In the genomic region with DNA sequence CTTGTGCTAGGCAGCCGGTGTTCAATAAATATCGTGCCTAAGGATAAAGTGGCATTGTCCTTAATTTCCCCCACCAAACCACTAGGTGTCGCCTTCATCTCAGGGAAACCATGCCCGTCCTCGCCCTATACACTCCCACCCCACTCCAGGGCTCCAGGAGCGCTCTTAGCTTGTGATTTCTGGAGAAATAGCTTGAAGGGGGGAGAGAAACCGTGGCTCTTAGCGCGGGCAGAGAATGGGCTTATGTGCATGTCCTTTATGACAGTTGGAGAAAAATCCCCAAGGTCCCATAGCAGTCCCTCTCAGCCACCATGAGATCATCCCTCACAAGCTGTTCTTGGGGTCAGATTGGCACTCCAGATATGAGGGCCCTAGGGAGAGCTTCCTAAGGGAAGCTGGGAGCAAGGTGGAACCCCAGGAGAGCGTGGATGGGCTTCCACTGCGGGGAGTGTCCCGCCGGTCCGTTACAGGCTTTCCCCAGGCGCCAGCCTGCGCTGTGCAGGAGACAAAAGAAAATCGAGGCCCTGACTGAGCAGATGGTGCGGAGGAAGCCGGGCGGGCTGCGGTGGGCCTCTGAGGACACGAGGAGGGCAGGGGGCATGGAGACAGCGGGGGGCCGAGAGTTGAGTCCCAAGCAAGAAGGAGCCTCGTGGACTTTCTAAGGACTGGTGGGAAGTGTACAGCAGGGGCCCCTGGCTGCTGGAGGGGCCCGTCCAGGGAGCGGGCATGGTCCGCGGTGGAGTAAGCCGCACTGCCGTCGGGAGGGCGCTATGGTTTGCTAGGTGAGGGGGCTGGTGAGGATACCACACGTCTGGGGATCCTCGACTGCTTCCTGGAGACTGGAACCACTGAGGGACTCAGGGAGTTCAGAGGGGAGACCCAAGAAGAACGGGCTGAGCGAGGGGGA, we compare ENCODE assay signal across 9 cellular contexts. TPM values are rescaled to one million over a fixed set of nuclear protein-coding genes. Genes with fewer than 3 reads are reported as not detected.
DNase-seq lines count a peak whose midpoint lies in the region; ATAC-seq and TF ChIP-seq lines count a peak whose summit lies in the region.
"Had no signal": no experiment of that assay in that cellular context is flagged by ENCODE, and none has a peak within 500 bp of the region (broad histone marks: within the 10 kb centered on the region; RNA-seq: fewer than 3 reads in every experiment).

No MANE protein-coding gene starts in this region.

- peak; percentile 87 for TF ChIP-seq CTCF in endodermal cell (conservative IDR thresholded peaks at IDR 0.05)

- H3K27ac ChIP-seq in CD8-positive, alpha-beta memory T cell (ENCODE audit: low read depth, low read length), result no peak overlapping the region
- peak overlapping the region; percentile 59 for H3K27ac ChIP-seq in endodermal cell (ENCODE audit: low read depth, low read length)

- peaks cover 7 to 9% (median 8%) of the 10 kb centered on the region in 3 donors for H3K4me1 Mint-ChIP-seq in CD8-positive, alpha-beta memory T cell
- H3K4me1 Mint-ChIP-seq in endodermal cell, result peaks cover 12% of the 10 kb centered on the region
- H3K4me1 Mint-ChIP-seq in memory B cell, result peaks cover 8% of the 10 kb centered on the region

- H3K27me3 ChIP-seq in CD8-positive, alpha-beta memory T cell (ENCODE audit: insufficient read depth, low read length, poor library complexity, severe bottlenecking), result no peaks in the 10 kb centered on the region
- no peaks in the 10 kb centered on the region for H3K27me3 ChIP-seq in endodermal cell (ENCODE audit: control insufficient read depth, insufficient read depth, low read length, poor library complexity, severe bottlenecking)

- no peak overlapping the region for H3K4me3 ChIP-seq in CD8-positive, alpha-beta memory T cell (ENCODE audit: low read length)
- no peak overlapping the region for H3K4me3 ChIP-seq in endodermal cell (ENCODE audit: low read length)

- 47 to 59% methylated on average over 22 to 37 of the region's 37 CpGs for WGBS in endodermal cell (ENCODE audit: insufficient coverage in 1 of 2, insufficient read length in 1 of 2), 2 experiments

- no peaks in the 10 kb centered on the region for H3K9me3 Mint-ChIP-seq in CD8-positive, alpha-beta memory T cell
- H3K9me3 Mint-ChIP-seq in endodermal cell (no peaks in the 10 kb centered on the region), memory B cell (no peaks in the 10 kb centered on the region)

- H3K4me1 ChIP-seq in CD8-positive, alpha-beta memory T cell (ENCODE audit: insufficient read depth, low read length), result no peaks in the 10 kb centered on the region
- peaks cover 7% of the 10 kb centered on the region for H3K4me1 ChIP-seq in endodermal cell (ENCODE audit: control insufficient read depth, insufficient read depth, low read length)

- CTCF ChIA-PET in CD8-positive, alpha-beta memory T cell (lab: Charles Lee), result interaction anchor here (0.6 to 4.0 kb wide), 35 partner anchors 8 to 187 kb away, joined by 3 to 50 read pairs (median 4); a partner anchor contains a TSS

- H3K9me3 ChIP-seq in CD8-positive, alpha-beta memory T cell (ENCODE audit: low read length), result no peaks in the 10 kb centered on the region
- no peaks in the 10 kb centered on the region for H3K9me3 ChIP-seq in endodermal cell (ENCODE audit: control insufficient read depth, low read length)

- peaks cover 16% of the 10 kb centered on the region for H3K36me3 ChIP-seq in CD8-positive, alpha-beta memory T cell (ENCODE audit: insufficient read depth, low read length)
- no peaks in the 10 kb centered on the region for H3K36me3 ChIP-seq in endodermal cell (ENCODE audit: control insufficient read depth, insufficient read depth, low read length)

- peak; percentile 31 to 70 (median 54) for DNase-seq in CD8-positive, alpha-beta memory T cell
- DNase-seq in NCI-H748 (lab: John Stamatoyannopoulos, UW; ENCODE audit: unreplicated experiment) (peak; percentile 76), endodermal cell (peak; percentile 86), memory B cell (ENCODE audit: low spot score in 2 of 2) (peak; percentile 48 to 68)
- DNase-seq in activated CD8-positive, alpha-beta memory T cell treated with anti-CD3 and anti-CD28 coated beads for 1 hour (ENCODE audit: extremely low read depth in 1 of 2, low read depth in 1 of 2), result peak; percentile 18 to 24
- DNase-seq in stimulated activated CD8-positive, alpha-beta memory T cell treated with anti-CD3 and anti-CD28 coated beads, Interleukin-12 subunit alpha, Interleukin-12 subunit beta, amount 100 ng/mL, for 24 hours (ENCODE audit: extremely low read depth), result peak; percentile 21

- peak overlapping the region in 3 of 8 donors; percentile 29 to 63 (median 46) for H3K27ac Mint-ChIP-seq in CD8-positive, alpha-beta memory T cell
- H3K27ac Mint-ChIP-seq in endodermal cell (peak overlapping the region; percentile 61), memory B cell (no peak overlapping the region)

- POLR2A ChIA-PET in CD8-positive, alpha-beta memory T cell (lab: Charles Lee), result interaction anchor here (0.7 kb wide), 1 partner anchor 113 kb away, joined by 5 read pairs; no protein-coding TSS in a partner anchor

- ATAC-seq in HG03135 (IDR thresholded peaks at IDR 0.05; ENCODE audit: unreplicated experiment) (peak; percentile 61), memory B cell (ENCODE audit: low read depth) (peak; percentile 86), GM18519 (IDR thresholded peaks at IDR 0.05; ENCODE audit: low FRiP score, unreplicated experiment) (no peak)

- H3K4me3 Mint-ChIP-seq in CD8-positive, alpha-beta memory T cell, result no peak overlapping the region
- H3K4me3 Mint-ChIP-seq in endodermal cell (peak overlapping the region; percentile 65), memory B cell (peak overlapping the region; percentile 70)

- no peaks in the 10 kb centered on the region for H3K27me3 Mint-ChIP-seq in CD8-positive, alpha-beta memory T cell
- H3K27me3 Mint-ChIP-seq in endodermal cell (ENCODE audit: insufficient read depth) (peaks cover 5% of the 10 kb centered on the region), memory B cell (peaks cover 3% of the 10 kb centered on the region)

- no peak overlapping the region for H3K9ac ChIP-seq in endodermal cell (ENCODE audit: extremely low read depth, low read length, poor library complexity, severe bottlenecking)

- peaks cover 0 to 37% (median 7%) of the 10 kb centered on the region in 3 donors for H3K36me3 Mint-ChIP-seq in CD8-positive, alpha-beta memory T cell
- H3K36me3 Mint-ChIP-seq in endodermal cell (ENCODE audit: low read depth) (peaks cover 19% of the 10 kb centered on the region), memory B cell (peaks cover 11% of the 10 kb centered on the region)

RNA-seq across cellular contexts. Expression of a gene that starts 0.8 kb away (rescaled TPM):
- total RNA-seq in CD8-positive, alpha-beta memory T cell, result 1 to 10 TPM; 5.2 to 8.6 TPM
- 0.26 TPM for polyA plus RNA-seq in CD8-positive, alpha-beta memory T cell
- 10 to 100 TPM; 22.9 to 26.0 TPM for total RNA-seq in endodermal cell
- polyA plus RNA-seq in endodermal cell (2013, experiment 1 of 2), result 22.9 TPM
- polyA plus RNA-seq in endodermal cell (2013, experiment 2 of 2), result 20.2 TPM

RNA-seq across cellular contexts. Expression of a gene that starts 21.4 kb away (rescaled TPM):
- 1 to 10 TPM in 1 of 2 experiments, under 1 TPM in 1; 0.98 to 1.8 TPM for total RNA-seq in CD8-positive, alpha-beta memory T cell
- polyA plus RNA-seq in CD8-positive, alpha-beta memory T cell, result 0.79 TPM
- 1 to 10 TPM; 1.2 to 1.4 TPM for total RNA-seq in endodermal cell
- polyA plus RNA-seq in endodermal cell (2013, experiment 1 of 2), result 2.2 TPM
- polyA plus RNA-seq in endodermal cell (2013, experiment 2 of 2), result 1.9 TPM

RNA-seq across cellular contexts. Expression of a gene that starts 24.2 kb away (rescaled TPM):
- 10 to 100 TPM; 65.1 to 71.7 TPM for total RNA-seq in CD8-positive, alpha-beta memory T cell
- polyA plus RNA-seq in CD8-positive, alpha-beta memory T cell, result 69.4 TPM
- 10 to 100 TPM; 34.3 to 48.6 TPM for total RNA-seq in endodermal cell
- 68.5 TPM for polyA plus RNA-seq in endodermal cell (2013, experiment 1 of 2)
- polyA plus RNA-seq in endodermal cell (2013, experiment 2 of 2), result 57.9 TPM

RNA-seq across cellular contexts. Expression of a gene that starts 36.6 kb away (rescaled TPM):
- under 1 TPM; 0.51 to 0.63 TPM for total RNA-seq in CD8-positive, alpha-beta memory T cell
- not detected for polyA plus RNA-seq in CD8-positive, alpha-beta memory T cell
- total RNA-seq in endodermal cell, result under 1 TPM in 1 of 2 donors, not detected in 1; 0.66 TPM
- not detected for polyA plus RNA-seq in endodermal cell (2013, experiment 1 of 2)
- not detected for polyA plus RNA-seq in endodermal cell (2013, experiment 2 of 2)
- total RNA-seq: T-helper 1 cell treated with Interleukin-12 subunit alpha and Interleukin-12 subunit beta and Interleukin-4 antibody, amounts not matched to agents 30 ng/mL and 1 ng/mL, for 36 hours had no signal

RNA-seq across cellular contexts. Expression of a gene that starts 37.9 kb away (rescaled TPM):
- not detected for total RNA-seq in CD8-positive, alpha-beta memory T cell
- polyA plus RNA-seq in CD8-positive, alpha-beta memory T cell, result not detected
- total RNA-seq in endodermal cell, result under 1 TPM in 1 of 2 donors, not detected in 1; 0.22 TPM
- 0.32 TPM for polyA plus RNA-seq in endodermal cell (2013, experiment 1 of 2)
- 0.70 TPM for polyA plus RNA-seq in endodermal cell (2013, experiment 2 of 2)
- total RNA-seq: T-helper 1 cell treated with Interleukin-12 subunit alpha and Interleukin-12 subunit beta and Interleukin-4 antibody, amounts not matched to agents 30 ng/mL and 1 ng/mL, for 36 hours had no signal

Comparison
In these comparisons a context has a peak if more than half of its experiments do, and no peak if none do; other contexts are left out.
1. DNase-seq: peak in every context shown above with its lines; median percentile 86 in endodermal cell; 76 in NCI-H748; 58 in memory B cell; 54 in CD8-positive, alpha-beta memory T cell; 21 in activated CD8-positive, alpha-beta memory T cell treated with anti-CD3 and anti-CD28 coated beads for 1 hour; 21 in stimulated activated CD8-positive, alpha-beta memory T cell treated with anti-CD3 and anti-CD28 coated beads, Interleukin-12 subunit alpha, Interleukin-12 subunit beta, amount 100 ng/mL, for 24 hours.
2. H3K4me3 Mint-ChIP-seq: peak in endodermal cell (single experiment) and memory B cell (single experiment); none in CD8-positive, alpha-beta memory T cell (0 of 7).